In genomic region chr13:44470623-44471562, GRCh38 we compare ENCODE assay signal across 9 cellular contexts.
DNase-seq lines count a peak whose midpoint lies in the region; ATAC-seq and TF ChIP-seq lines count a peak whose summit lies in the region.
"Had no signal": no experiment of that assay in that cellular context is flagged by ENCODE, and none has a peak within 500 bp of the region (broad histone marks: within the 10 kb centered on the region; RNA-seq: fewer than 3 reads in every experiment).

No MANE protein-coding gene starts in this region.

- no peak overlapping the region for H3K4me3 ChIP-seq in prostate gland
- H3K4me3 ChIP-seq: BLaER1 treated with 17β-estradiol and CSF1 and Interleukin-3, amounts not matched to agents 10 nM and 100 nM had no signal

- WGBS in prostate gland = 34% methylated on average over 4 of the region's 4 CpGs

- TF ChIP-seq CTCF in prostate gland (IDR thresholded peaks at IDR 0.05) = peak; percentile 23 to 69 (median 58)

- DNase-seq in DMS79 treated with DMSO at 0.1 percent for 48 hours (lab: John Stamatoyannopoulos, UW) = peak; percentile 21
- no peak for DNase-seq in DMS79 (lab: John Stamatoyannopoulos, UW)
- peak; percentile 39 for DNase-seq in NCI-H748 (lab: John Stamatoyannopoulos, UW; ENCODE audit: unreplicated experiment)
- DNase-seq in dermis blood vessel endothelial cell = peak; percentile 68
- no peak for DNase-seq in prostate gland (ENCODE audit: low spot score)
- DNase-seq in COLO829 (ENCODE audit: low spot score) = no peak
- DNase-seq in activated effector memory CD4-positive, alpha-beta T cell treated with Interleukin-2 at 50 U/mL for 16 hours = no peak

- H3K9me3 ChIP-seq in prostate gland = no peaks in the 10 kb centered on the region
- H3K9me3 ChIP-seq: BLaER1 treated with 17β-estradiol and CSF1 and Interleukin-3, amounts not matched to agents 10 nM and 100 nM had no signal

- H3K4me1 ChIP-seq in prostate gland (replicated peaks) = no peaks in the 10 kb centered on the region

- no peak for TF ChIP-seq POLR2A in prostate gland (IDR thresholded peaks at IDR 0.05)

- no peak overlapping the region for H3K27ac ChIP-seq in prostate gland
- H3K27ac ChIP-seq: BLaER1 treated with 17β-estradiol and CSF1 and Interleukin-3, amounts not matched to agents 10 nM and 100 nM had no signal

- no peaks in the 10 kb centered on the region for H3K36me3 ChIP-seq in prostate gland
- H3K36me3 ChIP-seq: BLaER1 treated with 17β-estradiol and CSF1 and Interleukin-3, amounts not matched to agents 10 nM and 100 nM had no signal

- no peaks in the 10 kb centered on the region for H3K27me3 ChIP-seq in prostate gland (replicated peaks; ENCODE audit: insufficient read depth)
- H3K27me3 ChIP-seq: BLaER1 treated with 17β-estradiol and CSF1 and Interleukin-3, amounts not matched to agents 10 nM and 100 nM had no signal

- intact Hi-C loops in prostate gland (cut with DNase I) = no loop called here

- ATAC-seq in GM21381 (IDR thresholded peaks at IDR 0.05; ENCODE audit: unreplicated experiment) = no peak

Comparison
In these comparisons a context has a peak if more than half of its experiments do, and no peak if none do; other contexts are left out.
1. DNase-seq: peak in DMS79 treated with DMSO at 0.1 percent for 48 hours (single experiment), NCI-H748 (single experiment) and dermis blood vessel endothelial cell (single experiment); none in DMS79 (single experiment), prostate gland (single experiment), COLO829 (single experiment) and activated effector memory CD4-positive, alpha-beta T cell treated with Interleukin-2 at 50 U/mL for 16 hours (single experiment).